In genomic region chr3:179652467-179653105, GRCh38 we compare ENCODE assay signal across 1 cellular context.
A peak's percentile ranks its signal among the peaks of the same experiment; 100 is the strongest.
TF ChIP-seq lines count a peak whose summit lies in the region.

Gene USP13, plus strand, starts transcription at chr3:179653040. Its CDS starts 186 bp downstream, at chr3:179653226.

TF ChIP-seq in HEK293, 187 proteins besides CTCF, POLR2A, EP300 and RAD21 (continued from another document and continues in another):
- TF ChIP-seq ZBTB49 (tag by site-specific recombination; IDR thresholded peaks at IDR 0.05; ENCODE audit: low read depth) (no peak), ZNF785 (tag by site-specific recombination; IDR thresholded peaks at IDR 0.05) (no peak), PATZ1 (tag by site-specific recombination; IDR thresholded peaks at IDR 0.05) (no peak), EGR2 (tag by site-specific recombination; IDR thresholded peaks at IDR 0.05; ENCODE audit: low read depth) (peak; percentile 37; the same call in 1 of the 2 replicates), PBX3 (CRISPR knock-in tag; IDR thresholded peaks at IDR 0.05) (no peak), ZBTB20 (tag by site-specific recombination; IDR thresholded peaks at IDR 0.05) (peak; percentile 75), ZNF747 (tag by site-specific recombination; IDR thresholded peaks at IDR 0.05) (no peak), ZNF501 (tag by site-specific recombination; IDR thresholded peaks at IDR 0.05) (no peak; the same call in 1 of the 2 replicates), ZNF248 (tag by site-specific recombination; IDR thresholded peaks at IDR 0.05) (no peak), ZNF837 (tag by site-specific recombination; IDR thresholded peaks at IDR 0.05) (no peak), ZBTB1 (tag by site-specific recombination; IDR thresholded peaks at IDR 0.05) (no peak), ZNF433 (tag by site-specific recombination; IDR thresholded peaks at IDR 0.05; ENCODE audit: low read depth) (no peak), ZSCAN18 (tag by site-specific recombination; IDR thresholded peaks at IDR 0.05) (no peak), ZNF518A (tag by site-specific recombination; conservative IDR thresholded peaks at IDR 0.05; ENCODE audit: low read depth) (no peak), GLIS1 (tag by site-specific recombination; IDR thresholded peaks at IDR 0.05) (peak; percentile 68), KLF17 (tag by site-specific recombination; IDR thresholded peaks at IDR 0.05) (no peak), ZNF223 (tag by site-specific recombination; IDR thresholded peaks at IDR 0.05) (no peak), ZNF24 (tag by site-specific recombination; IDR thresholded peaks at IDR 0.05) (no peak), HOXD13 (CRISPR knock-in tag; IDR thresholded peaks at IDR 0.05; ENCODE audit: borderline replicate concordance) (no peak), ZNF596 (tag by site-specific recombination; IDR thresholded peaks at IDR 0.05) (no peak), ZNF302 (tag by site-specific recombination; IDR thresholded peaks at IDR 0.05; ENCODE audit: low read depth) (no peak), REPIN1 (tag by site-specific recombination; IDR thresholded peaks at IDR 0.05; ENCODE audit: low read depth) (no peak), ZSCAN23 (tag by site-specific recombination; IDR thresholded peaks at IDR 0.05) (no peak), ZBTB44 (tag by site-specific recombination; IDR thresholded peaks at IDR 0.05) (no peak), ZSCAN5A (tag by site-specific recombination; IDR thresholded peaks at IDR 0.05) (no peak), SP2 (tag by site-specific recombination; IDR thresholded peaks at IDR 0.05) (0 out of 2 replicates have a peak, but pooled peaks have one; percentile 22), OSR2 (tag by site-specific recombination; IDR thresholded peaks at IDR 0.05) (no peak), SCRT1 (tag by site-specific recombination; IDR thresholded peaks at IDR 0.05; ENCODE audit: borderline replicate concordance) (no peak), ZNF311 (tag by site-specific recombination; IDR thresholded peaks at IDR 0.05; ENCODE audit: borderline replicate concordance) (no peak), ZNF114 (tag by site-specific recombination; IDR thresholded peaks at IDR 0.05) (no peak), ZNF529 (tag by site-specific recombination; IDR thresholded peaks at IDR 0.05; ENCODE audit: insufficient replicate concordance) (no peak), ZNF398 (tag by site-specific recombination; IDR thresholded peaks at IDR 0.05) (no peak; the same call in 1 of the 2 replicates), ZBTB26 (tag by site-specific recombination; optimal IDR thresholded peaks at IDR 0.05) (no peak)
